ENCODE assay signal across 16 cellular contexts in genomic region chr2:200338692-200339091, GRCh38. TPM values are rescaled to one million over a fixed set of nuclear protein-coding genes. Genes with fewer than 3 reads are reported as not detected.
DNase-seq lines count a peak whose midpoint lies in the region; TF ChIP-seq lines count a peak whose summit lies in the region.
"Had no signal": no experiment of that assay in that cellular context is flagged by ENCODE, and none has a peak within 500 bp of the region (broad histone marks: within the 10 kb centered on the region; RNA-seq: fewer than 3 reads in every experiment).

No MANE protein-coding gene starts in this region.

- peaks cover 75% of the 10 kb centered on the region for H3K4me1 ChIP-seq in left ventricle myocardium inferior
- peaks cover 0 to 2% of the 10 kb centered on the region in 2 experiments for H3K4me1 ChIP-seq in trophoblast cell (ENCODE audit: control insufficient read depth in 1 of 2, insufficient read depth in 2 of 2, low read length in 2 of 2)
- H3K4me1 ChIP-seq in sigmoid colon = peaks cover 0 to 61% (median 38%) of the 10 kb centered on the region in 4 donors
- H3K4me1 ChIP-seq: HAP-1 had no signal

- no peak for TF ChIP-seq POLR2A in sigmoid colon (IDR thresholded peaks at IDR 0.05)

- H3K9me3 Mint-ChIP-seq in activated naive CD4-positive, alpha-beta T cell treated with anti-CD3 and anti-CD28 coated beads, Interleukin-2, amount 10 ng/mL, durations not matched to agents 7 days and 5 days = no peaks in the 10 kb centered on the region
- H3K9me3 Mint-ChIP-seq: activated B cell treated with CpG ODN at 0.5 μM for 24 hours had no signal

- no peak overlapping the region for H2BK120ac ChIP-seq in trophoblast cell (ENCODE audit: insufficient read depth, low read length, poor library complexity)

- H3K14ac ChIP-seq in trophoblast cell (ENCODE audit: low read length) = no peak overlapping the region

- H3K4me3 Mint-ChIP-seq in activated naive CD4-positive, alpha-beta T cell treated with anti-CD3 and anti-CD28 coated beads, Interleukin-2, amount 10 ng/mL, durations not matched to agents 7 days and 5 days = no peak overlapping the region
- H3K4me3 Mint-ChIP-seq: activated B cell treated with CpG ODN at 0.5 μM for 24 hours; activated naive CD8-positive, alpha-beta T cell; B cell; memory B cell had no signal

- intact Hi-C loops in left ventricle myocardium inferior (cut with micrococcal nuclease) = no loop called here
- intact Hi-C loops in sigmoid colon (cut with DNase I) = no loop called here

- peaks cover 4% of the 10 kb centered on the region for H3K79me2 ChIP-seq in trophoblast cell (ENCODE audit: control insufficient read depth, insufficient read depth, low read length, poor library complexity)

- H3K27ac ChIP-seq in SK-N-MC (peak overlapping the region; percentile 67), left ventricle myocardium inferior (replicated peaks) (peak overlapping the region; percentile 23), trophoblast cell (ENCODE audit: low read depth, low read length) (no peak overlapping the region), sigmoid colon (peak overlapping the region in 2 of 4 donors; percentile 15 to 40)
- H3K27ac ChIP-seq: epithelial cell of prostate had no signal

- no peak overlapping the region for H4K12ac ChIP-seq in trophoblast cell (ENCODE audit: low read depth, low read length)

- no peak overlapping the region for H4K8ac ChIP-seq in trophoblast cell (ENCODE audit: low read depth, low read length)

- H3K27me3 ChIP-seq in left ventricle myocardium inferior (ENCODE audit: low read depth) (no peaks in the 10 kb centered on the region), trophoblast cell (ENCODE audit: insufficient read depth, low read length) (no peaks in the 10 kb centered on the region), sigmoid colon (no peaks in the 10 kb centered on the region)

- H2BK12ac ChIP-seq in trophoblast cell (ENCODE audit: low read length) = no peak overlapping the region

- no peak overlapping the region for H4K91ac ChIP-seq in trophoblast cell (ENCODE audit: low read depth, low read length)

- no peak overlapping the region for H2AFZ ChIP-seq in trophoblast cell (ENCODE audit: insufficient read depth, low read length, poor library complexity)

- CTCF ChIA-PET in activated naive CD4-positive, alpha-beta T cell treated with anti-CD3 and anti-CD28 coated beads, Interleukin-2, amount 10 ng/mL, durations not matched to agents 7 days and 5 days (lab: Charles Lee) = interaction anchor here (1.2 to 1.4 kb wide), 2 partner anchors 35 to 133 kb away, joined by 3 to 4 read pairs; no protein-coding TSS in a partner anchor

- TF ChIP-seq CTCF in left ventricle myocardium inferior (IDR thresholded peaks at IDR 0.05; ENCODE audit: borderline replicate concordance) (no peak), sigmoid colon (IDR thresholded peaks at IDR 0.05) (no peak)

- DNase-seq in EL (peak; percentile 38), SK-N-MC (ENCODE audit: low read depth, low spot score) (no peak), left ventricle myocardium inferior (no peak), trophoblast cell (no peak), sigmoid colon (no peak), COLO668 (lab: John Stamatoyannopoulos, UW; ENCODE audit: unreplicated experiment) (no peak)
- no peak for DNase-seq in activated CD8-positive, alpha-beta memory T cell treated with anti-CD3 and anti-CD28 coated beads for 24 hours
- no peak for DNase-seq in activated naive CD4-positive, alpha-beta T cell treated with anti-CD3 and anti-CD28 coated beads, Interleukin-2, amount 10 ng/mL, durations not matched to agents 7 days and 5 days
- DNase-seq: activated B cell treated with CpG ODN at 0.5 μM for 24 hours, NCI-H82, occipital lobe had no signal

- H3K4ac ChIP-seq in trophoblast cell (ENCODE audit: low read depth, low read length) = peak overlapping the region; percentile 40

- H3K36me3 ChIP-seq in SK-N-MC (ENCODE audit: insufficient read depth, low read length) = no peaks in the 10 kb centered on the region
- H3K36me3 ChIP-seq in left ventricle myocardium inferior = no peaks in the 10 kb centered on the region
- peaks cover 0 to 3% of the 10 kb centered on the region in 2 experiments for H3K36me3 ChIP-seq in trophoblast cell (ENCODE audit: control insufficient read depth in 1 of 2, insufficient read depth in 2 of 2, low read length in 2 of 2)
- H3K36me3 ChIP-seq in sigmoid colon = no peaks in the 10 kb centered on the region
- H3K36me3 ChIP-seq: HAP-1 had no signal

- no peaks in the 10 kb centered on the region for H3K27me3 Mint-ChIP-seq in activated naive CD4-positive, alpha-beta T cell treated with anti-CD3 and anti-CD28 coated beads, Interleukin-2, amount 10 ng/mL, durations not matched to agents 7 days and 5 days
- H3K27me3 Mint-ChIP-seq: activated B cell treated with CpG ODN at 0.5 μM for 24 hours; activated naive CD8-positive, alpha-beta T cell had no signal

- H3K79me1 ChIP-seq in trophoblast cell (ENCODE audit: low read length) = no peaks in the 10 kb centered on the region

- H3K23ac ChIP-seq in trophoblast cell (ENCODE audit: low read length) = no peak overlapping the region

- no peak overlapping the region for H3K18ac ChIP-seq in trophoblast cell (ENCODE audit: low read length)

- H3K4me3 ChIP-seq in SK-N-MC = peak overlapping the region; percentile 62
- H3K4me3 ChIP-seq in left ventricle myocardium inferior = no peak overlapping the region
- no peak overlapping the region for H3K4me3 ChIP-seq in trophoblast cell (ENCODE audit: low read depth, low read length)
- H3K4me3 ChIP-seq in sigmoid colon = no peak overlapping the region
- H3K4me3 ChIP-seq: HAP-1 had no signal

- H2AK5ac ChIP-seq in trophoblast cell (ENCODE audit: low read length) = no peak overlapping the region

- WGBS in trophoblast cell (ENCODE audit: extremely low coverage, insufficient coverage, insufficient read length) = no CpG with 5 or more reads among the region's 4 CpGs
- 44 to 49% methylated on average over 4 of the region's 4 CpGs for WGBS in sigmoid colon, 2 donors

- peaks cover 1% of the 10 kb centered on the region for H3K36me3 Mint-ChIP-seq in activated naive CD4-positive, alpha-beta T cell treated with anti-CD3 and anti-CD28 coated beads, Interleukin-2, amount 10 ng/mL, durations not matched to agents 7 days and 5 days
- H3K36me3 Mint-ChIP-seq: activated naive CD8-positive, alpha-beta T cell; memory B cell had no signal

- H3K4me2 ChIP-seq in trophoblast cell (ENCODE audit: low read length) = no peak overlapping the region

- H3K9ac ChIP-seq in SK-N-MC (ENCODE audit: insufficient read length) (peak overlapping the region; percentile 35), trophoblast cell (ENCODE audit: low read length) (no peak overlapping the region)

- no peak overlapping the region for H2BK5ac ChIP-seq in trophoblast cell (ENCODE audit: low read depth, low read length, poor library complexity)

- H3K27ac Mint-ChIP-seq in activated naive CD4-positive, alpha-beta T cell treated with anti-CD3 and anti-CD28 coated beads, Interleukin-2, amount 10 ng/mL, durations not matched to agents 7 days and 5 days = no peak overlapping the region
- H3K27ac Mint-ChIP-seq: activated B cell treated with CpG ODN at 0.5 μM for 24 hours; activated naive CD8-positive, alpha-beta T cell; B cell; memory B cell had no signal

- no peaks in the 10 kb centered on the region for H3K9me3 ChIP-seq in SK-N-MC (ENCODE audit: low read depth, low read length)
- no peaks in the 10 kb centered on the region for H3K9me3 ChIP-seq in left ventricle myocardium inferior (replicated peaks)
- no peaks in the 10 kb centered on the region for H3K9me3 ChIP-seq in trophoblast cell (ENCODE audit: insufficient read depth, low read depth, low read length)
- H3K9me3 ChIP-seq in sigmoid colon = no peaks in the 10 kb centered on the region
- H3K9me3 ChIP-seq: HAP-1 had no signal

- no peak for TF ChIP-seq EP300 in sigmoid colon (IDR thresholded peaks at IDR 0.05)

- H3K4me1 Mint-ChIP-seq in activated naive CD4-positive, alpha-beta T cell treated with anti-CD3 and anti-CD28 coated beads, Interleukin-2, amount 10 ng/mL, durations not matched to agents 7 days and 5 days = peaks cover 11% of the 10 kb centered on the region
- H3K4me1 Mint-ChIP-seq: activated B cell treated with CpG ODN at 0.5 μM for 24 hours, B cell, memory B cell had no signal

RNA-seq across cellular contexts. Expression of gene SPATS2L, which starts 32.2 kb away (rescaled TPM):
- total RNA-seq in left ventricle myocardium inferior (54.9 TPM), sigmoid colon (100 to 1,000 TPM in 2 of 4 donors, 10 to 100 TPM in 2; 63.5 to 153 (median 89.0) TPM)
- 338 and 348 TPM in 2 replicates for polyA plus RNA-seq in trophoblast cell (2013)
- 100 to 1,000 TPM; 103 to 305 (median 167) TPM for polyA plus RNA-seq in sigmoid colon
